24 cellular contexts compared by ENCODE assay signal in the genomic region with DNA sequence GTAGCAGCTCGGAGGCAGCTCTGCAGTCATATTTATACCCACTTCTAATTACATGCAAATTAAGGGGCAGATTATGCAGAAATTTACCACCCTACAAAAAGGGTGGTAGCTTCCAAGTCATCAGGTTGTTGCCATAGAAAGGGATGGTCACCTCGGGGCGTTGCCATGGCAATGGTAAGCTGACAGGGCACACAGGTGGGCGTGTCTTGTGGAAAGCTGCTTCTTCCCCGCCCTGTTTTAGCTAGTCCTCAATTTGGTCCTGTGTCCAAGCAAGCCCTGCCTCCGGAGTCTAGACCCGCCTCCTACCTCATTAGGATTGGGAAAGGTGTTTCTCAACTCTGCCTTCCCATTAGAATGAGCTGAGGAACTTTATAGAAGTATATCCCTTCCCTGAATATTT.
DNase-seq lines count a peak whose midpoint lies in the region; ATAC-seq and TF ChIP-seq lines count a peak whose summit lies in the region.
"Had no signal": no experiment of that assay in that cellular context is flagged by ENCODE, and none has a peak within 500 bp of the region (broad histone marks: within the 10 kb centered on the region; RNA-seq: fewer than 3 reads in every experiment).

No MANE protein-coding gene starts in this region.

- no peaks in the 10 kb centered on the region for H3K36me3 ChIP-seq in WERI-Rb-1

- intact Hi-C loops in posterior vena cava (cut with DNase I), result no loop called here

- H3K27me3 ChIP-seq in WERI-Rb-1 (ENCODE audit: insufficient read depth, low read depth, severe bottlenecking), result no peaks in the 10 kb centered on the region

- no peak overlapping the region for H3K27ac ChIP-seq in WERI-Rb-1
- H3K27ac ChIP-seq: A549, HL-60 had no signal

- no peak for TF ChIP-seq CTCF in WERI-Rb-1 (IDR thresholded peaks at IDR 0.05; ENCODE audit: low read depth, low read length)

- no peaks in the 10 kb centered on the region for H3K9me3 ChIP-seq in WERI-Rb-1 (ENCODE audit: severe bottlenecking)
- H3K9me3 ChIP-seq: A549, Caco-2 had no signal

- DNase-seq in NCI-H82 (lab: John Stamatoyannopoulos, UW) (peak; percentile 10), NCI-H82 treated with DMSO at 0.1 percent for 48 hours (lab: John Stamatoyannopoulos, UW; ENCODE audit: unreplicated experiment) (no peak), WERI-Rb-1 (peak; percentile 10), iPS-NIHi11 (ENCODE audit: low spot score) (peak; percentile 31), posterior vena cava (ENCODE audit: low spot score) (peak; percentile 37), CD1c-positive myeloid dendritic cell (ENCODE audit: extremely low spot score) (no peak)
- DNase-seq: C1 segment of cervical spinal cord; Caco-2; CD8-positive, alpha-beta T cell; DMS153; DND-41; GOT3; NCI-H1048; NCI-H187; NCI-H2081 treated with DMSO at 0.1 percent for 48 hours; NCI-H526 treated with DMSO at 0.1 percent for 48 hours; NK-92 treated with Interleukin-12 subunit alpha and Interleukin-12 subunit beta, amount 100 ng/mL, for 24 hours; PC-3 had no signal

- ATAC-seq in HG03025 (IDR thresholded peaks at IDR 0.05; ENCODE audit: low FRiP score, unreplicated experiment) (no peak), HG03159 (IDR thresholded peaks at IDR 0.05; ENCODE audit: unreplicated experiment) (no peak)
- ATAC-seq: A549; CD8-positive, alpha-beta T cell; HCT116; PC-3; SK-N-SH treated with all-trans-retinoic acid at 6 μM for 48 hours had no signal

- H3K4me3 ChIP-seq in WERI-Rb-1 (ENCODE audit: low read depth, low read length), result no peak overlapping the region
- H3K4me3 ChIP-seq: A549 had no signal

Comparison
In these comparisons a context has a peak if more than half of its experiments do, and no peak if none do; other contexts are left out.
1. DNase-seq: peak in NCI-H82 (single experiment), WERI-Rb-1 (single experiment), iPS-NIHi11 (single experiment) and posterior vena cava (single experiment); none in NCI-H82 treated with DMSO at 0.1 percent for 48 hours (single experiment) and CD1c-positive myeloid dendritic cell (single experiment).